In the genomic region with DNA sequence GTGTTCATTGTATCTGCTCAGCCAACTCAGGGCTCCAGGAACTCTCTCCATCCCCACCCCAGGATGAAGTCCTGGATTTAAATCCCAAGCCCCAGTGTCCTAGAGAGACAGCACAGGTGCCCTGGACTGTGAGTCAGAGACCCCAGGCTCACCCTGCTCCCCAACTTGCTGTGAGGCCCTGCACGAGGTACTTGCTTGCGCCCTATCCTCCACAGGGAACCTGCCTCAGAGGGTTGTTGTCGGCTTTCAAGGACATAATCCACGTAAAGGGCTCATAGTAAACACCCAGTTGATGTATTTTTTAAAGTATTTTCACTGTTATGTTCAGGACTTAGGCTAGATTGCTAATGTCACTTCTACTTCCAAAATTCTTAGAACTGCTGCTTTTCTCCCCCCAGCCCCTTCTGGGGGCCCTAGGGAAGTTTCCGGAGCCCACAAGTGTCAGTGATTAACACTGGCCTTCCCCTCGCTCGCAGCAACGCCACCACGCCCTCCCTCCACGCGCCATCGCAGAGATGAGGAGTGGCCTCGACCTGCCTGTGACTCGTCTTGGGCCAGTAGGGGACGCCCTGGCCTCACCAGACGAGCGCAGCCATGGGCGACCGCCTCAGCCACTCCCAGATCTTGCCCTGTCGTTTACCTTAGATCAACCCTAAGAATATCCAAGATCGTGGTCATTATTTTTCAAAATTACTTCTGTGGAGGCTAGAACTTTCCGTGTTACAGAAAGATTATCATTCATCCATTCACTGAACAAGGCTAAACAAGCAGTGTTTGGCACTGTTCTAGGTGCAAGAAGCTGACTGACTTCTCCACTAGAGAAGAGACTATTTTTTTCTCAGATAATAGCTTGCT, we compare ENCODE assay signal across 8 cellular contexts. TPM values are rescaled to one million over a fixed set of nuclear protein-coding genes. Genes with fewer than 3 reads are reported as not detected.
A peak's percentile ranks its signal among the peaks of the same experiment; 100 is the strongest.
DNase-seq lines count a peak whose midpoint lies in the region; ATAC-seq and TF ChIP-seq lines count a peak whose summit lies in the region.

No MANE protein-coding gene starts in this region.

- TF ChIP-seq CTCF in GM12873 (IDR thresholded peaks at IDR 0.05; ENCODE audit: insufficient read depth, low read depth, low read length, missing control alignments): peak; percentile 97
- peak; percentile 93 to 97 for TF ChIP-seq CTCF in right atrium auricular region (IDR thresholded peaks at IDR 0.05)

- no peaks in the 10 kb centered on the region for H3K36me3 ChIP-seq in right atrium auricular region

- H3K4me1 ChIP-seq in right atrium auricular region: peaks cover 0 to 62% of the 10 kb centered on the region in 2 donors

- peak; percentile 89 for DNase-seq in NAMALWA (ENCODE audit: low spot score)
- peak; percentile 49 to 50 for DNase-seq in SW 1271 (lab: John Stamatoyannopoulos, UW)
- peak; percentile 77 for DNase-seq in activated naive CD8-positive, alpha-beta T cell treated with anti-CD3 and anti-CD28 coated beads, Interleukin-2, amount 50 U/mL, for 16 hours (ENCODE audit: low read depth, low spot score)
- DNase-seq in right atrium auricular region (ENCODE audit: low spot score): peak; percentile 89
- DNase-seq in retina: peak; percentile 80
- no peak for DNase-seq in RKO (ENCODE audit: low spot score)

- H3K9me3 ChIP-seq in right atrium auricular region: no peaks in the 10 kb centered on the region

- peak overlapping the region; percentile 38 to 51 for H3K27ac ChIP-seq in right atrium auricular region

- H3K27me3 ChIP-seq in right atrium auricular region: no peaks in the 10 kb centered on the region

- peak; percentile 71 for ATAC-seq in HG02588 (IDR thresholded peaks at IDR 0.05; ENCODE audit: unreplicated experiment)

- H3K4me3 ChIP-seq in right atrium auricular region: peak overlapping the region in 1 of 2 donors; percentile 18

RNA-seq across cellular contexts. Expression of a gene that starts 6.0 kb away (rescaled TPM):
- 100 to 1,000 TPM; 255 to 283 TPM for total RNA-seq in right atrium auricular region
